ENCODE assay signal across 3 cellular contexts in the genomic region with DNA sequence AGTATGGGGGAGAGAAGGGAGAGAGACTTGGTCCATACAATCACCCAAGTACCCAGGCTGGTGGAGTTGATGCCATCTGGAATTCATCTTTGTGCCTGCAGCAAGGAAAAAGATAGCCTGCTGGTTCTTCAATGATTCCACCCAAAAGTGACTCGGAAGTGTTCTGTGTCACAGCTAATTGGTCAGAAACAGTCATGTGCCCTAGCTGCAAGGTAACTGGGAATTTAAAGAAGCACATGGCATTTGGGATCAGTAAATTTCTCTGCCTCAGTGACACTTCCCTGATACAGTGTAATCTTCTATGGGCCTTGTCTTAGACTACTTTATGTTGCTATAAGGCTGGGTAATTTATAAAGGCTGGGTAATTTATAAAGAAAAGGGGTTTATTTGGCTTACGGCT.
A peak's percentile ranks its signal among the peaks of the same experiment; 100 is the strongest.
TF ChIP-seq lines count a peak whose summit lies in the region.

No MANE protein-coding gene starts in this region.

TF ChIP-seq in A549, 52 proteins besides CTCF, POLR2A, EP300 and RAD21:
- TF ChIP-seq NFE2L2 (conservative IDR thresholded peaks at IDR 0.05; ENCODE audit: low read length) (no peak), ZNF302 (CRISPR knock-in tag; IDR thresholded peaks at IDR 0.05) (no peak), ZSCAN20 (CRISPR knock-in tag; IDR thresholded peaks at IDR 0.05) (no peak)
- TF ChIP-seq, protein P1, sequence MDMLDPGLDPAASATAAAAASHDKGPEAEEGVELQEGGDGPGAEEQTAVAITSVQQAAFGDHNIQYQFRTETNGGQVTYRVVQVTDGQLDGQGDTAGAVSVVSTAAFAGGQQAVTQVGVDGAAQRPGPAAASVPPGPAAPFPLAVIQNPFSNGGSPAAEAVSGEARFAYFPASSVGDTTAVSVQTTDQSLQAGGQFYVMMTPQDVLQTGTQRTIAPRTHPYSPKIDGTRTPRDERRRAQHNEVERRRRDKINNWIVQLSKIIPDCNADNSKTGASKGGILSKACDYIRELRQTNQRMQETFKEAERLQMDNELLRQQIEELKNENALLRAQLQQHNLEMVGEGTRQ (IDR thresholded peaks at IDR 0.05), result peak; percentile 39; the same call in 1 of the 2 replicates

TF ChIP-seq in IMR-90, 13 proteins besides CTCF, POLR2A, EP300 and RAD21:
- TF ChIP-seq SMC3 (IDR thresholded peaks at IDR 0.05; ENCODE audit: low read depth, low read length) (no peak), MAFK (IDR thresholded peaks at IDR 0.05; ENCODE audit: low read depth, low read length) (no peak)
- TF ChIP-seq, protein P1 (IDR thresholded peaks at IDR 0.05; ENCODE audit: low read depth, low read length), result peak; percentile 21; the same call in 1 of the 2 replicates

TF ChIP-seq in K562, 482 proteins besides CTCF, POLR2A, EP300 and RAD21:
- TF ChIP-seq GTF2E2 (tag; IDR thresholded peaks at IDR 0.05) (no peak), ZNF384 (IDR thresholded peaks at IDR 0.05; ENCODE audit: low read depth, low read length) (no peak), ZNF668 (CRISPR knock-in tag; IDR thresholded peaks at IDR 0.05) (no peak), ZNF561 (CRISPR knock-in tag; conservative IDR thresholded peaks at IDR 0.05) (no peak), RAD51 (IDR thresholded peaks at IDR 0.05; ENCODE audit: borderline replicate concordance, low read depth) (peak; percentile 52; the same call in 1 of the 2 replicates), NFYB (IDR thresholded peaks at IDR 0.05; ENCODE audit: extremely low read depth, insufficient read length) (peak; percentile 34)
- TF ChIP-seq, protein P2, sequence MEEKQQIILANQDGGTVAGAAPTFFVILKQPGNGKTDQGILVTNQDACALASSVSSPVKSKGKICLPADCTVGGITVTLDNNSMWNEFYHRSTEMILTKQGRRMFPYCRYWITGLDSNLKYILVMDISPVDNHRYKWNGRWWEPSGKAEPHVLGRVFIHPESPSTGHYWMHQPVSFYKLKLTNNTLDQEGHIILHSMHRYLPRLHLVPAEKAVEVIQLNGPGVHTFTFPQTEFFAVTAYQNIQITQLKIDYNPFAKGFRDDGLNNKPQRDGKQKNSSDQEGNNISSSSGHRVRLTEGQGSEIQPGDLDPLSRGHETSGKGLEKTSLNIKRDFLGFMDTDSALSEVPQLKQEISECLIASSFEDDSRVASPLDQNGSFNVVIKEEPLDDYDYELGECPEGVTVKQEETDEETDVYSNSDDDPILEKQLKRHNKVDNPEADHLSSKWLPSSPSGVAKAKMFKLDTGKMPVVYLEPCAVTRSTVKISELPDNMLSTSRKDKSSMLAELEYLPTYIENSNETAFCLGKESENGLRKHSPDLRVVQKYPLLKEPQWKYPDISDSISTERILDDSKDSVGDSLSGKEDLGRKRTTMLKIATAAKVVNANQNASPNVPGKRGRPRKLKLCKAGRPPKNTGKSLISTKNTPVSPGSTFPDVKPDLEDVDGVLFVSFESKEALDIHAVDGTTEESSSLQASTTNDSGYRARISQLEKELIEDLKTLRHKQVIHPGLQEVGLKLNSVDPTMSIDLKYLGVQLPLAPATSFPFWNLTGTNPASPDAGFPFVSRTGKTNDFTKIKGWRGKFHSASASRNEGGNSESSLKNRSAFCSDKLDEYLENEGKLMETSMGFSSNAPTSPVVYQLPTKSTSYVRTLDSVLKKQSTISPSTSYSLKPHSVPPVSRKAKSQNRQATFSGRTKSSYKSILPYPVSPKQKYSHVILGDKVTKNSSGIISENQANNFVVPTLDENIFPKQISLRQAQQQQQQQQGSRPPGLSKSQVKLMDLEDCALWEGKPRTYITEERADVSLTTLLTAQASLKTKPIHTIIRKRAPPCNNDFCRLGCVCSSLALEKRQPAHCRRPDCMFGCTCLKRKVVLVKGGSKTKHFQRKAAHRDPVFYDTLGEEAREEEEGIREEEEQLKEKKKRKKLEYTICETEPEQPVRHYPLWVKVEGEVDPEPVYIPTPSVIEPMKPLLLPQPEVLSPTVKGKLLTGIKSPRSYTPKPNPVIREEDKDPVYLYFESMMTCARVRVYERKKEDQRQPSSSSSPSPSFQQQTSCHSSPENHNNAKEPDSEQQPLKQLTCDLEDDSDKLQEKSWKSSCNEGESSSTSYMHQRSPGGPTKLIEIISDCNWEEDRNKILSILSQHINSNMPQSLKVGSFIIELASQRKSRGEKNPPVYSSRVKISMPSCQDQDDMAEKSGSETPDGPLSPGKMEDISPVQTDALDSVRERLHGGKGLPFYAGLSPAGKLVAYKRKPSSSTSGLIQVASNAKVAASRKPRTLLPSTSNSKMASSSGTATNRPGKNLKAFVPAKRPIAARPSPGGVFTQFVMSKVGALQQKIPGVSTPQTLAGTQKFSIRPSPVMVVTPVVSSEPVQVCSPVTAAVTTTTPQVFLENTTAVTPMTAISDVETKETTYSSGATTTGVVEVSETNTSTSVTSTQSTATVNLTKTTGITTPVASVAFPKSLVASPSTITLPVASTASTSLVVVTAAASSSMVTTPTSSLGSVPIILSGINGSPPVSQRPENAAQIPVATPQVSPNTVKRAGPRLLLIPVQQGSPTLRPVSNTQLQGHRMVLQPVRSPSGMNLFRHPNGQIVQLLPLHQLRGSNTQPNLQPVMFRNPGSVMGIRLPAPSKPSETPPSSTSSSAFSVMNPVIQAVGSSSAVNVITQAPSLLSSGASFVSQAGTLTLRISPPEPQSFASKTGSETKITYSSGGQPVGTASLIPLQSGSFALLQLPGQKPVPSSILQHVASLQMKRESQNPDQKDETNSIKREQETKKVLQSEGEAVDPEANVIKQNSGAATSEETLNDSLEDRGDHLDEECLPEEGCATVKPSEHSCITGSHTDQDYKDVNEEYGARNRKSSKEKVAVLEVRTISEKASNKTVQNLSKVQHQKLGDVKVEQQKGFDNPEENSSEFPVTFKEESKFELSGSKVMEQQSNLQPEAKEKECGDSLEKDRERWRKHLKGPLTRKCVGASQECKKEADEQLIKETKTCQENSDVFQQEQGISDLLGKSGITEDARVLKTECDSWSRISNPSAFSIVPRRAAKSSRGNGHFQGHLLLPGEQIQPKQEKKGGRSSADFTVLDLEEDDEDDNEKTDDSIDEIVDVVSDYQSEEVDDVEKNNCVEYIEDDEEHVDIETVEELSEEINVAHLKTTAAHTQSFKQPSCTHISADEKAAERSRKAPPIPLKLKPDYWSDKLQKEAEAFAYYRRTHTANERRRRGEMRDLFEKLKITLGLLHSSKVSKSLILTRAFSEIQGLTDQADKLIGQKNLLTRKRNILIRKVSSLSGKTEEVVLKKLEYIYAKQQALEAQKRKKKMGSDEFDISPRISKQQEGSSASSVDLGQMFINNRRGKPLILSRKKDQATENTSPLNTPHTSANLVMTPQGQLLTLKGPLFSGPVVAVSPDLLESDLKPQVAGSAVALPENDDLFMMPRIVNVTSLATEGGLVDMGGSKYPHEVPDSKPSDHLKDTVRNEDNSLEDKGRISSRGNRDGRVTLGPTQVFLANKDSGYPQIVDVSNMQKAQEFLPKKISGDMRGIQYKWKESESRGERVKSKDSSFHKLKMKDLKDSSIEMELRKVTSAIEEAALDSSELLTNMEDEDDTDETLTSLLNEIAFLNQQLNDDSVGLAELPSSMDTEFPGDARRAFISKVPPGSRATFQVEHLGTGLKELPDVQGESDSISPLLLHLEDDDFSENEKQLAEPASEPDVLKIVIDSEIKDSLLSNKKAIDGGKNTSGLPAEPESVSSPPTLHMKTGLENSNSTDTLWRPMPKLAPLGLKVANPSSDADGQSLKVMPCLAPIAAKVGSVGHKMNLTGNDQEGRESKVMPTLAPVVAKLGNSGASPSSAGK (IDR thresholded peaks at IDR 0.05), result 0 out of 2 replicates have a peak, but pooled peaks have one; percentile 8
- TF ChIP-seq, protein P3, sequence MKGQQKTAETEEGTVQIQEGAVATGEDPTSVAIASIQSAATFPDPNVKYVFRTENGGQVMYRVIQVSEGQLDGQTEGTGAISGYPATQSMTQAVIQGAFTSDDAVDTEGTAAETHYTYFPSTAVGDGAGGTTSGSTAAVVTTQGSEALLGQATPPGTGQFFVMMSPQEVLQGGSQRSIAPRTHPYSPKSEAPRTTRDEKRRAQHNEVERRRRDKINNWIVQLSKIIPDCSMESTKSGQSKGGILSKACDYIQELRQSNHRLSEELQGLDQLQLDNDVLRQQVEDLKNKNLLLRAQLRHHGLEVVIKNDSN (CRISPR knock-in tag; IDR thresholded peaks at IDR 0.05), result peak; percentile 68
- TF ChIP-seq, protein P1 (CRISPR knock-in tag; IDR thresholded peaks at IDR 0.05), result peak; percentile 80
